1 cellular context compared by ENCODE assay signal in genomic region chr5:91206734-91207133, GRCh38.
TF ChIP-seq lines count a peak whose summit lies in the region.

No MANE protein-coding gene starts in this region.

TF ChIP-seq in A549, 52 proteins besides CTCF, POLR2A, EP300 and RAD21 (continued from another document):
- TF ChIP-seq REST (IDR thresholded peaks at IDR 0.05) (no peak), HOXB5 (CRISPR knock-in tag; IDR thresholded peaks at IDR 0.05) (no peak)
